ENCODE assay signal across 32 cellular contexts in the genomic region with DNA sequence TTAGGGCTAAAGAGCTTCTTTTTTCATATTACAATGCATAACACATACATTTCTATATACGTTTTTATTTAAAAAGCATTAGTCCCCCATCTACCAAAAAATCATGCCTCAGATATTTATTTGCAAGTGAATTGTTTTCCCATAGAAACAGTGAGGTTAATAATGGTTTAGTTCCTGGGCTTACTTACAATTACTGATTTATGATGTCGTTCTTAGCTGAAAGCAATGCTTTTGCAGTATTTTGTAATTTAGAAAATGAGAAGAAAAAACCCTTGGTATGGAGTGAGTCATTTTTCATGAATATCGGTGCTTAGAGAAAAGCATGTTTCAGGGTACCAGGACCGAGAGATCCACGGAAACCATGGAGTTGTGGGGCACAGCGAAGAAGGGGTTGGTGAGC. TPM values are rescaled to one million over a fixed set of nuclear protein-coding genes. Genes with fewer than 3 reads are reported as not detected.
"Had no signal": no experiment of that assay in that cellular context is flagged by ENCODE, and none has a peak within 500 bp of the region (broad histone marks: within the 10 kb centered on the region; RNA-seq: fewer than 3 reads in every experiment).

No MANE protein-coding gene starts in this region.

- H3K27ac ChIP-seq: RWPE1 had no signal

- H3K4me1 Mint-ChIP-seq: activated naive CD4-positive, alpha-beta T cell treated with anti-CD3 and anti-CD28 coated beads, Interleukin-2, amount 50 U/mL, for 24 hours; activated naive CD8-positive, alpha-beta T cell treated with anti-CD3 and anti-CD28 coated beads, Interleukin-2, amount 10 ng/mL, durations not matched to agents 7 days and 5 days had no signal

- DNase-seq: activated CD4-positive, alpha-beta T cell treated with anti-CD3 and anti-CD28 coated beads, Interleukin-2, amount 10 ng/mL, durations not matched to agents 24 days and 14 days; activated CD4-positive, alpha-beta T cell treated with anti-CD3 and anti-CD28 coated beads, Interleukin-2, amount 50 U/mL, for 4 hours; activated CD8-positive, alpha-beta T cell treated with anti-CD3 and anti-CD28 coated beads for 36 hours; activated gamma-delta T cell; activated naive CD4-positive, alpha-beta T cell treated with Interleukin-2 at 50 U/mL for 16 hours; activated naive CD8-positive, alpha-beta T cell treated with anti-CD3 and anti-CD28 coated beads, Interleukin-2, amount 10 ng/mL, durations not matched to agents 7 days and 5 days; activated T-cell treated with anti-CD3 and anti-CD28 coated beads, Interleukin-2, amount 50 U/mL, for 24 hours; caudate nucleus; cerebellar nuclear complex; Karpas-422; NCI-H1048; NCI-H1436 treated with DMSO at 0.1 percent for 48 hours; NCI-H187; NCI-H2029 treated with DMSO at 0.1 percent for 48 hours; NCI-H2107; NCI-H2171; NCI-H510A; NCI-H526; NCI-H748 treated with DMSO at 0.1 percent for 48 hours; NK-92 treated with Interleukin-12 subunit alpha and Interleukin-12 subunit beta, amount 100 ng/mL, for 24 hours; PC-3; SIG-M5; T1000 had no signal

- H3K36me3 Mint-ChIP-seq: activated naive CD4-positive, alpha-beta T cell treated with anti-CD3 and anti-CD28 coated beads, Interleukin-2, amount 50 U/mL, for 24 hours; activated naive CD8-positive, alpha-beta T cell treated with anti-CD3 and anti-CD28 coated beads, Interleukin-2, amount 10 ng/mL, durations not matched to agents 7 days and 5 days; brain had no signal

- H3K27ac Mint-ChIP-seq: activated CD4-positive, alpha-beta T cell treated with anti-CD3 and anti-CD28 coated beads, Interleukin-2, amount 10 ng/mL, durations not matched to agents 24 days and 14 days; activated CD8-positive, alpha-beta T cell treated with anti-CD3 and anti-CD28 coated beads for 36 hours; activated naive CD4-positive, alpha-beta T cell treated with anti-CD3 and anti-CD28 coated beads, Interleukin-2, amount 50 U/mL, for 24 hours; activated naive CD8-positive, alpha-beta T cell treated with anti-CD3 and anti-CD28 coated beads, Interleukin-2, amount 10 ng/mL, durations not matched to agents 7 days and 5 days; activated T-cell treated with anti-CD3 and anti-CD28 coated beads, Interleukin-2, amount 50 U/mL, for 24 hours; activated T-helper 2 cell treated with anti-CD3 and anti-CD28 coated beads, Interferon-gamma antibody, Interleukin-2, Interleukin-4, amounts not matched to agents 10 μg/mL and 5 μg/mL and 100 μg/mL, durations not matched to agents 14 hours and 24 hours and 36 hours; brain had no signal

- H3K4me3 Mint-ChIP-seq: activated CD4-positive, alpha-beta T cell treated with anti-CD3 and anti-CD28 coated beads, Interleukin-2, amount 10 ng/mL, durations not matched to agents 24 days and 14 days; activated CD8-positive, alpha-beta T cell treated with anti-CD3 and anti-CD28 coated beads for 36 hours; activated naive CD4-positive, alpha-beta T cell treated with anti-CD3 and anti-CD28 coated beads, Interleukin-2, amount 50 U/mL, for 24 hours; activated naive CD8-positive, alpha-beta T cell treated with anti-CD3 and anti-CD28 coated beads, Interleukin-2, amount 10 ng/mL, durations not matched to agents 7 days and 5 days; activated T-cell treated with anti-CD3 and anti-CD28 coated beads, Interleukin-2, amount 50 U/mL, for 24 hours; brain had no signal

- ATAC-seq: activated CD8-positive, alpha-beta T cell treated with anti-CD3 and anti-CD28 coated beads for 36 hours; PC-3; Right ventricle myocardium inferior had no signal

- H3K27me3 Mint-ChIP-seq: activated CD8-positive, alpha-beta T cell treated with anti-CD3 and anti-CD28 coated beads for 36 hours had no signal

- H3K9me3 Mint-ChIP-seq: activated CD4-positive, alpha-beta T cell treated with anti-CD3 and anti-CD28 coated beads, Interleukin-2, amount 10 ng/mL, durations not matched to agents 24 days and 14 days; activated CD8-positive, alpha-beta T cell treated with anti-CD3 and anti-CD28 coated beads for 36 hours; activated naive CD4-positive, alpha-beta T cell treated with anti-CD3 and anti-CD28 coated beads, Interleukin-2, amount 50 U/mL, for 24 hours; activated naive CD8-positive, alpha-beta T cell treated with anti-CD3 and anti-CD28 coated beads, Interleukin-2, amount 10 ng/mL, durations not matched to agents 7 days and 5 days; activated T-cell treated with anti-CD3 and anti-CD28 coated beads, Interleukin-2, amount 50 U/mL, for 24 hours; activated T-helper 2 cell treated with anti-CD3 and anti-CD28 coated beads, Interferon-gamma antibody, Interleukin-2, Interleukin-4, amounts not matched to agents 10 μg/mL and 5 μg/mL and 100 μg/mL, durations not matched to agents 14 hours and 24 hours and 36 hours had no signal

RNA-seq across cellular contexts. Expression of a gene that starts 12.1 kb away (rescaled TPM):
- total RNA-seq: activated CD4-positive, alpha-beta T cell treated with anti-CD3 and anti-CD28 coated beads, Interleukin-2, amount 10 ng/mL, durations not matched to agents 24 days and 14 days; activated CD8-positive, alpha-beta memory T cell treated with anti-CD3 and anti-CD28 coated beads for 36 hours; activated CD8-positive, alpha-beta T cell treated with anti-CD3 and anti-CD28 coated beads for 36 hours; activated naive CD8-positive, alpha-beta T cell treated with anti-CD3 and anti-CD28 coated beads, Interleukin-2, amount 10 ng/mL, durations not matched to agents 7 days and 5 days; activated T-helper 2 cell treated with anti-CD3 and anti-CD28 coated beads, Interferon-gamma antibody, Interleukin-2, Interleukin-4, amounts not matched to agents 10 μg/mL and 5 μg/mL and 100 μg/mL, durations not matched to agents 14 hours and 24 hours and 36 hours; MCF 10A; T-helper 1 cell treated with Interleukin-12 subunit alpha and Interleukin-12 subunit beta and Interleukin-4 antibody, amounts not matched to agents 30 ng/mL and 1 ng/mL, for 36 hours; T-helper 2 cell treated with Interferon-gamma antibody and Interleukin-4, amounts not matched to agents 100 ng/mL and 5 ng/mL, for 36 hours had no signal
